Comparison of ENCODE assay signal across 8 cellular contexts in genomic region chr16:8798535-8799157, GRCh38. TPM values are rescaled to one million over a fixed set of nuclear protein-coding genes. Genes with fewer than 3 reads are reported as not detected.
DNase-seq lines count a peak whose midpoint lies in the region; ATAC-seq and TF ChIP-seq lines count a peak whose summit lies in the region.

No MANE protein-coding gene starts in this region.

- H3K79me2 ChIP-seq in GM23338 (replicated peaks; ENCODE audit: insufficient read depth) = peaks cover 73% of the 10 kb centered on the region

- H3K27ac ChIP-seq in GM23338 (ENCODE audit: low read depth) (0 out of 2 replicates have a peak overlapping the region, but pooled peaks have one; percentile 1), right atrium auricular region (peak overlapping the region; percentile 77 to 85), skeletal muscle tissue (ENCODE audit: low read depth, low read length) (peak overlapping the region; percentile 76)

- H3K4me3 ChIP-seq in GM23338 = peak overlapping the region; percentile 90
- peak overlapping the region; percentile 96 to 98 for H3K4me3 ChIP-seq in right atrium auricular region
- peak overlapping the region; percentile 97 to 99 (median 97) for H3K4me3 ChIP-seq in skeletal muscle tissue (ENCODE audit: low read length in 3 of 3)

- peaks cover 16% of the 10 kb centered on the region for H3K4me1 ChIP-seq in GM23338 (ENCODE audit: insufficient read depth)
- peaks cover 0 to 31% of the 10 kb centered on the region in 2 donors for H3K4me1 ChIP-seq in right atrium auricular region
- H3K4me1 ChIP-seq in skeletal muscle tissue (ENCODE audit: control insufficient read depth in 3 of 3, insufficient read depth in 3 of 3, low read length in 3 of 3) = peaks cover 24 to 33% (median 26%) of the 10 kb centered on the region in 3 donors

- DNase-seq in GM23338 (ENCODE audit: low spot score) = no peak
- no peak for DNase-seq in WTC11 (ENCODE audit: low spot score)
- DNase-seq in right atrium auricular region (ENCODE audit: low spot score) = no peak
- DNase-seq in COLO829 (ENCODE audit: low spot score) = no peak
- no peak for DNase-seq in HuH-7.5 (ENCODE audit: low spot score)

- peak overlapping the region; percentile 86 for H3K27ac Mint-ChIP-seq in GM23338
- H3K27ac Mint-ChIP-seq in WTC11 = peak overlapping the region; percentile 53; the same call in 1 of the 2 replicates

- peaks cover 20% of the 10 kb centered on the region for H3K36me3 ChIP-seq in GM23338 (ENCODE audit: insufficient read depth)
- H3K36me3 ChIP-seq in right atrium auricular region = peaks cover 17% of the 10 kb centered on the region
- H3K36me3 ChIP-seq in skeletal muscle tissue (ENCODE audit: control insufficient read depth in 3 of 3, insufficient read depth in 3 of 3, low read length in 3 of 3) = peaks cover 18 to 22% (median 21%) of the 10 kb centered on the region in 3 donors

- peak overlapping the region; percentile 95 for H3K4me3 Mint-ChIP-seq in GM23338
- peak overlapping the region; percentile 91 for H3K4me3 Mint-ChIP-seq in WTC11

- ATAC-seq in GM23338 = no peak
- no peak for ATAC-seq in WTC11
- no peak for ATAC-seq in GM19395 (IDR thresholded peaks at IDR 0.05; ENCODE audit: unreplicated experiment)
- ATAC-seq in GM21515 (IDR thresholded peaks at IDR 0.05; ENCODE audit: unreplicated experiment) = no peak

- H3K9me3 ChIP-seq in right atrium auricular region (no peaks in the 10 kb centered on the region), skeletal muscle tissue (ENCODE audit: control insufficient read depth in 3 of 3, low read length in 3 of 3) (no peaks in the 10 kb centered on the region)

- H3K27me3 Mint-ChIP-seq in GM23338 (ENCODE audit: insufficient read depth, low read depth, poor library complexity) (peaks cover 7% of the 10 kb centered on the region), WTC11 (ENCODE audit: low read depth) (no peaks in the 10 kb centered on the region)

- peak overlapping the region; percentile 88 to 97 (median 95) for H3K9ac ChIP-seq in skeletal muscle tissue (ENCODE audit: low read depth in 1 of 3, low read length in 3 of 3)

- no peaks in the 10 kb centered on the region for H3K9me2 ChIP-seq in GM23338 (ENCODE audit: insufficient read depth)

- peak overlapping the region; percentile 85 for H3K4me2 ChIP-seq in GM23338

- H4K20me1 ChIP-seq in GM23338 (replicated peaks; ENCODE audit: insufficient read depth) = peaks cover 37% of the 10 kb centered on the region

- H3F3A ChIP-seq in GM23338 (replicated peaks; ENCODE audit: low read depth) = 0 out of 2 replicates have a peak, but pooled peaks cover 11% of the 10 kb centered on the region

- no peaks in the 10 kb centered on the region for H3K27me3 ChIP-seq in GM23338 (ENCODE audit: insufficient read depth)
- H3K27me3 ChIP-seq in right atrium auricular region = no peaks in the 10 kb centered on the region
- no peaks in the 10 kb centered on the region for H3K27me3 ChIP-seq in skeletal muscle tissue (ENCODE audit: control insufficient read depth in 3 of 3, insufficient read depth in 3 of 3, low read length in 3 of 3)

- POLR2A ChIA-PET in WTC11 (lab: Charles Lee) = no interaction called here

- H3K36me3 Mint-ChIP-seq in GM23338 (ENCODE audit: low read depth) (peaks cover 43% of the 10 kb centered on the region), WTC11 (peaks cover 22% of the 10 kb centered on the region)

- CTCF ChIA-PET in WTC11 (lab: Charles Lee) = no interaction called here

- peaks cover 8% of the 10 kb centered on the region for H3K4me1 Mint-ChIP-seq in GM23338
- H3K4me1 Mint-ChIP-seq in WTC11 = peaks cover 22% of the 10 kb centered on the region

- H2AFZ ChIP-seq in GM23338 = no peak overlapping the region

- H3K9me3 Mint-ChIP-seq in GM23338 = no peaks in the 10 kb centered on the region
- no peaks in the 10 kb centered on the region for H3K9me3 Mint-ChIP-seq in WTC11

- TF ChIP-seq CTCF in GM23338 (conservative IDR thresholded peaks at IDR 0.05; ENCODE audit: low read depth in 2 of 2) = no peak
- no peak for TF ChIP-seq CTCF in WTC11 (IDR thresholded peaks at IDR 0.05)
- no peak for TF ChIP-seq CTCF in right atrium auricular region (IDR thresholded peaks at IDR 0.05)

TF ChIP-seq in GM23338, 12 proteins besides CTCF, POLR2A, EP300 and RAD21:
- TF ChIP-seq NANOG (IDR thresholded peaks at IDR 0.05; ENCODE audit: borderline replicate concordance) (no peak), ETS1 (IDR thresholded peaks at IDR 0.05) (no peak)

TF ChIP-seq in WTC11, 78 proteins besides CTCF, POLR2A, EP300 and RAD21:
- TF ChIP-seq SMAD3 (CRISPR knock-in tag; IDR thresholded peaks at IDR 0.05; ENCODE audit: borderline replicate concordance) = no peak
- no peak for TF ChIP-seq ZNF232 (CRISPR knock-in tag; IDR thresholded peaks at IDR 0.05)
- no peak for TF ChIP-seq NFE2L1 (CRISPR knock-in tag; IDR thresholded peaks at IDR 0.05)
- no peak for TF ChIP-seq ZMAT4 (CRISPR knock-in tag; IDR thresholded peaks at IDR 0.05)
- no peak for TF ChIP-seq OVOL2 (CRISPR knock-in tag; IDR thresholded peaks at IDR 0.05; ENCODE audit: borderline replicate concordance)
- no peak for TF ChIP-seq USF1 (CRISPR knock-in tag; IDR thresholded peaks at IDR 0.05)
- TF ChIP-seq CREB1 (CRISPR knock-in tag; IDR thresholded peaks at IDR 0.05) = no peak
- TF ChIP-seq ATF6 (CRISPR knock-in tag; IDR thresholded peaks at IDR 0.05) = no peak
- no peak for TF ChIP-seq ZNF281 (CRISPR knock-in tag; IDR thresholded peaks at IDR 0.05)
- no peak for TF ChIP-seq HMGXB4 (CRISPR knock-in tag; IDR thresholded peaks at IDR 0.05)

RNA-seq across cellular contexts. Expression of gene PMM2, which starts 1.0 kb away (rescaled TPM):
- total RNA-seq in GM23338 (2014; rRNA removed; shearing (Covaris generic)) = 38.2 and 45.1 TPM in 2 replicates
- 60.4 and 64.0 TPM in 2 replicates for polyA plus RNA-seq in GM23338 (2016; fragmentation: Nextera tagmentation; extraction: Ambion mirVana)
- total RNA-seq in WTC11 (2021) = 43.5 to 53.8 TPM (median 46.1 TPM) in 3 replicates
- total RNA-seq in right atrium auricular region = 10 to 100 TPM; 14.5 to 20.5 TPM
- total RNA-seq in skeletal muscle tissue = 11.5 TPM

RNA-seq across cellular contexts. Expression of gene TMEM186, which starts 1.2 kb away (rescaled TPM):
- 8.3 and 11.2 TPM in 2 replicates for total RNA-seq in GM23338 (2014; rRNA removed; shearing (Covaris generic))
- 11.7 and 14.8 TPM in 2 replicates for polyA plus RNA-seq in GM23338 (2016; fragmentation: Nextera tagmentation; extraction: Ambion mirVana)
- total RNA-seq in WTC11 (2021) = 13.9 to 17.8 TPM (median 14.6 TPM) in 3 replicates
- total RNA-seq in right atrium auricular region = 1 to 10 TPM; 6.3 to 7.6 TPM
- 6.8 TPM for total RNA-seq in skeletal muscle tissue

Comparison
In these comparisons a context has a peak if more than half of its experiments do, and no peak if none do; other contexts are left out.
1. H3K27ac ChIP-seq: peak in every context shown above with its lines; median percentile 81 in right atrium auricular region; 76 in skeletal muscle tissue; 1 in GM23338.